ENCODE assay signal across 34 cellular contexts in the genomic region with DNA sequence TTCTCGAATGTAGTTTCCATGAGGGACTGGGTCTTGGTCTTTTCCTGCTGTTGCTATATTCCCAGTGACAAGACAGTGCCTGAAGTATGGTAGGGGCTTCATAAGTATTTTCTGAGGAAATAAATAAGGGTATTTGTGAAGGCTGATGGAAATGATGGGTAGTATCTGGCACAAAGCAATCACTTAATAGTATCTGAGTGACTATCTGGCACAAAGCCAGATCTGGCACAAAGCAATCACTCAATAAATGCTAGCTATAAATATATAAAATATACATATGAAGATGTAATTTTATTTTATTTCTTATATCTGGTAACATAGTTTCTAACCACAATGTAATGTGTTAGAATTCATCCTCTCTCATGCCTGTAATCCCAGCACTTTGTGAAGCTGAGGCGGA. TPM values are rescaled to one million over a fixed set of nuclear protein-coding genes. Genes with fewer than 3 reads are reported as not detected.
"Had no signal": no experiment of that assay in that cellular context is flagged by ENCODE, and none has a peak within 500 bp of the region (broad histone marks: within the 10 kb centered on the region; RNA-seq: fewer than 3 reads in every experiment).

No MANE protein-coding gene starts in this region.

- H3K4me3 Mint-ChIP-seq: immature natural killer cell; mesothelial cell of epicardium; naive B cell; natural killer cell; nephron progenitor cell; neural progenitor cell; stimulated activated effector memory CD8-positive, alpha-beta T cell treated with anti-CD3 and anti-CD28 coated beads, Interleukin-12 subunit alpha, Interleukin-12 subunit beta, amount 100 ng/mL, for 72 hours; stimulated activated naive CD8-positive, alpha-beta T cell treated with anti-CD3 and anti-CD28 coated beads, Interleukin-15, Interleukin-2, amounts not matched to agents 100 ng/mL and 50 ng/mL, for 24 hours had no signal

- H3K4me1 Mint-ChIP-seq: immature natural killer cell; mesothelial cell of epicardium; natural killer cell; stimulated activated effector memory CD8-positive, alpha-beta T cell treated with anti-CD3 and anti-CD28 coated beads, Interleukin-12 subunit alpha, Interleukin-12 subunit beta, amount 100 ng/mL, for 72 hours had no signal

- DNase-seq: hypothalamus; immature natural killer cell; kidney; left colon; left lung; mesendoderm; naive B cell; natural killer cell; nephron progenitor cell; ovary; right lobe of liver; stimulated activated CD4-positive, alpha-beta T cell treated with anti-CD3 and anti-CD28 coated beads, Interleukin-12 subunit alpha, Interleukin-12 subunit beta, amount 100 ng/mL, for 4 hours; stimulated activated CD4-positive, alpha-beta T cell treated with anti-CD3 and anti-CD28 coated beads, Interleukin-15, amount 100 ng/mL, for 24 hours; stimulated activated CD4-positive, alpha-beta T cell treated with anti-CD3 and anti-CD28 coated beads, Interleukin-2, amount 100 ng/mL, for 24 hours; stimulated activated CD4-positive, alpha-beta T cell treated with anti-CD3 and anti-CD28 coated beads, Interleukin-4, amount 100 ng/mL, for 1 hour; stimulated activated naive CD4-positive, alpha-beta T cell; tibial artery; trophoblast cell; uterus had no signal

- ATAC-seq: left colon; natural killer cell; stimulated activated effector memory CD8-positive, alpha-beta T cell treated with anti-CD3 and anti-CD28 coated beads, Interleukin-12 subunit alpha, Interleukin-12 subunit beta, amount 100 ng/mL, for 72 hours had no signal

- H3K4me2 ChIP-seq: neural progenitor cell, smooth muscle cell had no signal

- H3K9ac ChIP-seq: neural progenitor cell had no signal

- H3K36me3 Mint-ChIP-seq: immature natural killer cell; mesothelial cell of epicardium; naive B cell; natural killer cell; neural progenitor cell; stimulated activated effector memory CD8-positive, alpha-beta T cell treated with anti-CD3 and anti-CD28 coated beads, Interleukin-12 subunit alpha, Interleukin-12 subunit beta, amount 100 ng/mL, for 72 hours had no signal

- H3K27ac Mint-ChIP-seq: immature natural killer cell; mesothelial cell of epicardium; naive B cell; natural killer cell; nephron progenitor cell; neural progenitor cell; progenitor cell of endocrine pancreas; stimulated activated effector memory CD8-positive, alpha-beta T cell treated with anti-CD3 and anti-CD28 coated beads, Interleukin-12 subunit alpha, Interleukin-12 subunit beta, amount 100 ng/mL, for 72 hours; stimulated activated naive CD8-positive, alpha-beta T cell treated with anti-CD3 and anti-CD28 coated beads, Interleukin-15, Interleukin-2, amounts not matched to agents 100 ng/mL and 50 ng/mL, for 24 hours had no signal

- H3K9me3 ChIP-seq: left lung, ovary, right atrium auricular region, right lobe of liver, suprapubic skin, thoracic aorta, tibial artery, uterus had no signal

- H2AFZ ChIP-seq: neural progenitor cell had no signal

- H3K9me3 Mint-ChIP-seq: immature natural killer cell; mesothelial cell of epicardium; naive B cell; natural killer cell; nephron progenitor cell; neural progenitor cell; stimulated activated effector memory CD8-positive, alpha-beta T cell treated with anti-CD3 and anti-CD28 coated beads, Interleukin-12 subunit alpha, Interleukin-12 subunit beta, amount 100 ng/mL, for 72 hours; stimulated activated naive CD8-positive, alpha-beta T cell treated with anti-CD3 and anti-CD28 coated beads, Interleukin-15, Interleukin-2, amounts not matched to agents 100 ng/mL and 50 ng/mL, for 24 hours had no signal

- H3K27me3 ChIP-seq: neural progenitor cell, ovary, right atrium auricular region, right lobe of liver had no signal

- H3K4me3 ChIP-seq: left lung, lung, neural progenitor cell, ovary, right atrium auricular region, right lobe of liver, smooth muscle cell, suprapubic skin, thoracic aorta, tibial artery, uterus had no signal

- H3K4me1 ChIP-seq: right atrium auricular region, right lobe of liver, suprapubic skin, tibial artery, uterus had no signal

- H3K36me3 ChIP-seq: left lung, neural progenitor cell, ovary, right atrium auricular region, right lobe of liver, suprapubic skin, thoracic aorta, tibial artery, uterus had no signal

- H3K27ac ChIP-seq: neural progenitor cell, ovary, right atrium auricular region, right lobe of liver, suprapubic skin, thoracic aorta, tibial artery, uterus had no signal

- FAIRE-seq: islet of Langerhans, kidney had no signal

RNA-seq across cellular contexts. Expression of a gene that starts 20.7 kb away (rescaled TPM):
- total RNA-seq: left colon, lower leg skin, mesothelial cell of epicardium, progenitor cell of endocrine pancreas, pulmonary artery endothelial cell, renal cortical epithelial cell, smooth muscle cell, suprapubic skin, ureter, uterus had no signal
- polyA plus RNA-seq: immature natural killer cell, smooth muscle cell had no signal

RNA-seq across cellular contexts. Expression of a gene that starts 52.0 kb away (rescaled TPM):
- total RNA-seq: pulmonary artery endothelial cell had no signal
